ENCODE assay signal across 11 cellular contexts in genomic region chr2:147181351-147182029, GRCh38.
A peak's percentile ranks its signal among the peaks of the same experiment; 100 is the strongest.
DNase-seq lines count a peak whose midpoint lies in the region; ATAC-seq, FAIRE-seq and TF ChIP-seq lines count a peak whose summit lies in the region.
"Had no signal": no experiment of that assay in that cellular context is flagged by ENCODE, and none has a peak within 500 bp of the region (broad histone marks: within the 10 kb centered on the region; RNA-seq: fewer than 3 reads in every experiment).

No MANE protein-coding gene starts in this region.

- DNase-seq in activated CD4-positive, alpha-beta memory T cell treated with anti-CD3 and anti-CD28 coated beads, Interleukin-2, amount 10 ng/mL, durations not matched to agents 7 days and 5 days: no peak
- no peak for DNase-seq in NCI-H128 (lab: John Stamatoyannopoulos, UW; ENCODE audit: unreplicated experiment)
- DNase-seq in NOMO-1 treated with DMSO at 0.1 percent for 48 hours (lab: John Stamatoyannopoulos, UW; ENCODE audit: unreplicated experiment): no peak
- no peak for DNase-seq in heart left ventricle
- DNase-seq in kidney: no peak
- DNase-seq: NCI-H526, nucleus accumbens had no signal

- H3K27ac Mint-ChIP-seq in activated CD4-positive, alpha-beta memory T cell treated with anti-CD3 and anti-CD28 coated beads, Interleukin-2, amount 10 ng/mL, durations not matched to agents 7 days and 5 days: peak overlapping the region; percentile 17

- ATAC-seq in GM18502 (IDR thresholded peaks at IDR 0.05; ENCODE audit: poor library complexity, unreplicated experiment) (peak; percentile 73), GM19397 (IDR thresholded peaks at IDR 0.05; ENCODE audit: unreplicated experiment) (peak; percentile 59), HG02938 (IDR thresholded peaks at IDR 0.05; ENCODE audit: unreplicated experiment) (peak; percentile 58), heart left ventricle (no peak)
- ATAC-seq: K562 had no signal

- H3K4me3 ChIP-seq in heart left ventricle (no peak overlapping the region), kidney (ENCODE audit: low read length in 2 of 2) (no peak overlapping the region)
- H3K4me3 ChIP-seq: K562 had no signal

- H3K4me1 ChIP-seq in heart left ventricle (no peaks in the 10 kb centered on the region), kidney (ENCODE audit: control insufficient read depth in 1 of 2, insufficient read depth in 1 of 2, low read depth in 1 of 2, low read length in 2 of 2) (no peaks in the 10 kb centered on the region)

- H3K27ac ChIP-seq in heart left ventricle (no peak overlapping the region), kidney (ENCODE audit: low read depth in 2 of 2, low read length in 2 of 2) (no peak overlapping the region)

- POLR2A ChIA-PET in activated CD4-positive, alpha-beta memory T cell treated with anti-CD3 and anti-CD28 coated beads, Interleukin-2, amount 10 ng/mL, durations not matched to agents 7 days and 5 days (lab: Charles Lee): no interaction called here

- H3K9me3 Mint-ChIP-seq in activated CD4-positive, alpha-beta memory T cell treated with anti-CD3 and anti-CD28 coated beads, Interleukin-2, amount 10 ng/mL, durations not matched to agents 7 days and 5 days: peaks cover 33% of the 10 kb centered on the region

- CTCF ChIA-PET in activated CD4-positive, alpha-beta memory T cell treated with anti-CD3 and anti-CD28 coated beads, Interleukin-2, amount 10 ng/mL, durations not matched to agents 7 days and 5 days (lab: Charles Lee): interaction anchor here (1.2 to 1.3 kb wide), 2 partner anchors 99 to 150 kb away, joined by 3 to 4 read pairs; no protein-coding TSS in a partner anchor

- H3K9me3 ChIP-seq in heart left ventricle (peaks cover 0 to 31% (median 0%) of the 10 kb centered on the region in 12 donors), kidney (ENCODE audit: control insufficient read depth in 1 of 2, low read length in 2 of 2) (peaks cover 0 to 6% of the 10 kb centered on the region in 2 donors)

- H3K9ac ChIP-seq in kidney (ENCODE audit: low read length in 2 of 2): no peak overlapping the region

- no peaks in the 10 kb centered on the region for H3K27me3 ChIP-seq in heart left ventricle

- TF ChIP-seq POLR2A in heart left ventricle (IDR thresholded peaks at IDR 0.05): no peak

- TF ChIP-seq CTCF in heart left ventricle (IDR thresholded peaks at IDR 0.05): no peak
- TF ChIP-seq CTCF in kidney (IDR thresholded peaks at IDR 0.05; ENCODE audit: borderline replicate concordance, extremely low read depth, insufficient read depth): no peak

- peaks cover 30% of the 10 kb centered on the region for H3K4me1 Mint-ChIP-seq in activated CD4-positive, alpha-beta memory T cell treated with anti-CD3 and anti-CD28 coated beads, Interleukin-2, amount 10 ng/mL, durations not matched to agents 7 days and 5 days

- no peak for FAIRE-seq in kidney (lab: Jason Lieb, UNC)
- FAIRE-seq: K562 had no signal

- 72 to 82% (median 78%) methylated on average over 2 of the region's 2 CpGs for WGBS in heart left ventricle, 4 donors

- no peak overlapping the region for H3K4me3 Mint-ChIP-seq in activated CD4-positive, alpha-beta memory T cell treated with anti-CD3 and anti-CD28 coated beads, Interleukin-2, amount 10 ng/mL, durations not matched to agents 7 days and 5 days

- intact Hi-C loops in heart left ventricle (cut with DNase I) (no loop called here), kidney (cut with DNase I) (no loop called here)

- peaks cover 39% of the 10 kb centered on the region for H3K36me3 Mint-ChIP-seq in activated CD4-positive, alpha-beta memory T cell treated with anti-CD3 and anti-CD28 coated beads, Interleukin-2, amount 10 ng/mL, durations not matched to agents 7 days and 5 days (ENCODE audit: low read depth)

- H3K36me3 ChIP-seq in heart left ventricle (no peaks in the 10 kb centered on the region), kidney (ENCODE audit: control insufficient read depth in 1 of 2, insufficient read depth in 2 of 2, low read length in 2 of 2) (no peaks in the 10 kb centered on the region)

- no peaks in the 10 kb centered on the region for H3K27me3 Mint-ChIP-seq in activated CD4-positive, alpha-beta memory T cell treated with anti-CD3 and anti-CD28 coated beads, Interleukin-2, amount 10 ng/mL, durations not matched to agents 7 days and 5 days

Comparison
In these comparisons a context has a peak if more than half of its experiments do, and no peak if none do; other contexts are left out.
1. ATAC-seq: peak in GM18502 (single experiment), GM19397 (single experiment) and HG02938 (single experiment); none in heart left ventricle (0 of 4).